In genomic region chr22:33005476-33005875, GRCh38 we compare ENCODE assay signal across 9 cellular contexts. TPM values are rescaled to one million over a fixed set of nuclear protein-coding genes. Genes with fewer than 3 reads are reported as not detected.
"Had no signal": no experiment of that assay in that cellular context is flagged by ENCODE, and none has a peak within 500 bp of the region (broad histone marks: within the 10 kb centered on the region; RNA-seq: fewer than 3 reads in every experiment).

No MANE protein-coding gene starts in this region.

- H3K9me3 ChIP-seq: HAP-1 had no signal

- ATAC-seq: HCT116 had no signal

- H3K36me3 Mint-ChIP-seq: IgD-negative memory B cell had no signal

- DNase-seq: GM23248, GOT3, H7, HFFc6 had no signal

- H3K4me3 ChIP-seq: GM23248, HAP-1 had no signal

- H3K4me3 Mint-ChIP-seq: HFFc6, IgD-negative memory B cell had no signal

- H3K27ac ChIP-seq: GM23248, HL-60 had no signal

- H2AFZ ChIP-seq: GM23248 had no signal

- H3K9me3 Mint-ChIP-seq: HFFc6 had no signal

- H3K9ac ChIP-seq: GM23248 had no signal

- H3K27ac Mint-ChIP-seq: HFFc6, IgD-negative memory B cell had no signal

RNA-seq across cellular contexts. Expression of gene SYN3, which starts 52.7 kb away (rescaled TPM):
- total RNA-seq: GM23248, HT1080 had no signal
- polyA plus RNA-seq: IgD-negative memory B cell had no signal
